In genomic region chr17:58309918-58310259, GRCh38 we compare ENCODE assay signal across 22 cellular contexts. TPM values are rescaled to one million over a fixed set of nuclear protein-coding genes. Genes with fewer than 3 reads are reported as not detected.
"Had no signal": no experiment of that assay in that cellular context is flagged by ENCODE, and none has a peak within 500 bp of the region (broad histone marks: within the 10 kb centered on the region; RNA-seq: fewer than 3 reads in every experiment).

No MANE protein-coding gene starts in this region.

- H3K4me3 ChIP-seq: colonic mucosa, left ventricle myocardium inferior, SJCRH30, smooth muscle cell, thyroid gland had no signal

- ATAC-seq: activated naive CD8-positive, alpha-beta T cell treated with anti-CD3 and anti-CD28 coated beads, Interleukin-2, amount 50 U/mL, for 24 hours; sciatic nerve; stimulated activated effector memory CD8-positive, alpha-beta T cell treated with anti-CD3 and anti-CD28 coated beads, Interleukin-12 subunit alpha, Interleukin-12 subunit beta, amount 100 ng/mL, for 72 hours had no signal

- H3K27ac ChIP-seq: brain microvascular endothelial cell, colonic mucosa, epithelial cell of prostate, left ventricle myocardium inferior, parathyroid adenoma, SJCRH30, thyroid gland had no signal

- H3K4me3 Mint-ChIP-seq: activated B cell treated with CpG ODN at 0.5 μM for 24 hours; activated naive CD4-positive, alpha-beta T cell treated with anti-CD3 and anti-CD28 coated beads, Interleukin-2, amount 10 ng/mL, durations not matched to agents 7 days and 5 days; activated naive CD8-positive, alpha-beta T cell treated with anti-CD3 and anti-CD28 coated beads, Interleukin-2, amount 50 U/mL, for 24 hours; central memory CD8-positive, alpha-beta T cell; endodermal cell; naive B cell; stimulated activated effector memory CD8-positive, alpha-beta T cell treated with anti-CD3 and anti-CD28 coated beads, Interleukin-12 subunit alpha, Interleukin-12 subunit beta, amount 100 ng/mL, for 72 hours had no signal

- DNase-seq: activated B cell treated with CpG ODN at 0.5 μM for 24 hours; activated CD4-positive, alpha-beta T cell treated with anti-CD3 and anti-CD28 coated beads for 4 hours; activated naive CD4-positive, alpha-beta T cell treated with anti-CD3 and anti-CD28 coated beads, Interleukin-2, amount 10 ng/mL, durations not matched to agents 7 days and 5 days; activated naive CD8-positive, alpha-beta T cell treated with anti-CD3 and anti-CD28 coated beads, Interleukin-2, amount 50 U/mL, for 24 hours; activated T-cell treated with anti-CD3 and anti-CD28 coated beads for 4 hours; anterior cingulate cortex; brain microvascular endothelial cell; colonic mucosa; endodermal cell; foreskin melanocyte; hypothalamus; left ventricle myocardium inferior; naive B cell; SJCRH30; stimulated activated CD4-positive, alpha-beta T cell treated with anti-CD3 and anti-CD28 coated beads, Interleukin-4, amount 100 ng/mL, for 24 hours; thyroid gland had no signal

- H3K9me3 Mint-ChIP-seq: activated B cell treated with CpG ODN at 0.5 μM for 24 hours; activated naive CD4-positive, alpha-beta T cell treated with anti-CD3 and anti-CD28 coated beads, Interleukin-2, amount 10 ng/mL, durations not matched to agents 7 days and 5 days; activated naive CD8-positive, alpha-beta T cell treated with anti-CD3 and anti-CD28 coated beads, Interleukin-2, amount 50 U/mL, for 24 hours; central memory CD8-positive, alpha-beta T cell; endodermal cell; naive B cell; stimulated activated effector memory CD8-positive, alpha-beta T cell treated with anti-CD3 and anti-CD28 coated beads, Interleukin-12 subunit alpha, Interleukin-12 subunit beta, amount 100 ng/mL, for 72 hours had no signal

- H3K27me3 ChIP-seq: brain microvascular endothelial cell, colonic mucosa, SJCRH30, thyroid gland had no signal

- H3K27me3 Mint-ChIP-seq: activated B cell treated with CpG ODN at 0.5 μM for 24 hours; activated naive CD4-positive, alpha-beta T cell treated with anti-CD3 and anti-CD28 coated beads, Interleukin-2, amount 10 ng/mL, durations not matched to agents 7 days and 5 days; activated naive CD8-positive, alpha-beta T cell treated with anti-CD3 and anti-CD28 coated beads, Interleukin-2, amount 50 U/mL, for 24 hours; central memory CD8-positive, alpha-beta T cell; naive B cell had no signal

- H3K27ac Mint-ChIP-seq: activated B cell treated with CpG ODN at 0.5 μM for 24 hours; activated naive CD8-positive, alpha-beta T cell treated with anti-CD3 and anti-CD28 coated beads, Interleukin-2, amount 50 U/mL, for 24 hours; endodermal cell; naive B cell; stimulated activated effector memory CD8-positive, alpha-beta T cell treated with anti-CD3 and anti-CD28 coated beads, Interleukin-12 subunit alpha, Interleukin-12 subunit beta, amount 100 ng/mL, for 72 hours had no signal

- H3K36me3 Mint-ChIP-seq: naive B cell had no signal

- H3K4me1 Mint-ChIP-seq: activated B cell treated with CpG ODN at 0.5 μM for 24 hours; activated naive CD4-positive, alpha-beta T cell treated with anti-CD3 and anti-CD28 coated beads, Interleukin-2, amount 10 ng/mL, durations not matched to agents 7 days and 5 days; activated naive CD8-positive, alpha-beta T cell treated with anti-CD3 and anti-CD28 coated beads, Interleukin-2, amount 50 U/mL, for 24 hours; central memory CD8-positive, alpha-beta T cell; endodermal cell; stimulated activated effector memory CD8-positive, alpha-beta T cell treated with anti-CD3 and anti-CD28 coated beads, Interleukin-12 subunit alpha, Interleukin-12 subunit beta, amount 100 ng/mL, for 72 hours had no signal

RNA-seq across cellular contexts. Expression of gene MPO, which starts 29.2 kb away (rescaled TPM):
- total RNA-seq: activated B cell treated with CpG ODN at 0.5 μM for 24 hours, colonic mucosa, endodermal cell, smooth muscle cell had no signal
